In the genomic region with DNA sequence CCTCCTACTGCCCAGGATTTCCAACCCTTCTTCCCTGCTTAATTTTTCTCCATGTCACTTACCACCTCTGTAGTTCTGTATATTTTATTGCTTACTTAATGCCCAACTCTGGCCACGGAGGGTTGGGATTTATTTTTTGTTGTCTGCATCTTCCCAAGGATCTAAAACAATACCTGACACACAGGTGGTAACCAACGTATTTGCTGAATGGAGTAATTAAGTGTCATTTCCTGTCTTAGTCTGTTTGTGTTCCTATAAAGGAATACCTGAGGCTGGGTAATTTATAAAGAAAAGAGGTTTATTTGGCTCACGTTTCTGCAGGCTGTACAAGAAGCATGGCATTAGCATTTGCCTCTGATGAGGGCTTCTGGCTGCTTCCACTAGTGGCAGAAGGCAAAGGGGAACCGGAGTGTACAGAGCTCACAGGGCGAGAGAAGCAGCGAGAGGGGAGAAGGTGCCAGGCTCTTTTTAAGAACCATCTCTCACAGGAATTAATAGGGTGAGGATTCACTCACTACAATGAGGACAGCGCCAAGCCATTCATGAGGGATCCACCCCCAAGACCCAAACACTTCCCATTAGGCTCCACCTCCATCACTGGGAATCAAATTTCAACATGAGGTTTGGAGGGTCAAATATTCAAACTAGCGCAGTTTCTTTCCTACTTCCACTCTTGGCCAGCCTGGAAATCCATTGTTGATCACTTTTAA, we compare ENCODE assay signal across 1 cellular context.
TF ChIP-seq lines count a peak whose summit lies in the region.

No MANE protein-coding gene starts in this region.

TF ChIP-seq in IMR-90, 13 proteins besides CTCF, POLR2A, EP300 and RAD21 (continued from another document):
- no peak for TF ChIP-seq ELK1 (IDR thresholded peaks at IDR 0.05; ENCODE audit: borderline replicate concordance, low read depth, low read length)
- no peak for TF ChIP-seq MAZ (IDR thresholded peaks at IDR 0.05; ENCODE audit: borderline replicate concordance, low read depth, low read length)
- TF ChIP-seq SMC3 (IDR thresholded peaks at IDR 0.05; ENCODE audit: low read depth, low read length) = no peak
TF ChIP-seq in IMR-90: peak in this region for 0.
